In the genomic region with DNA sequence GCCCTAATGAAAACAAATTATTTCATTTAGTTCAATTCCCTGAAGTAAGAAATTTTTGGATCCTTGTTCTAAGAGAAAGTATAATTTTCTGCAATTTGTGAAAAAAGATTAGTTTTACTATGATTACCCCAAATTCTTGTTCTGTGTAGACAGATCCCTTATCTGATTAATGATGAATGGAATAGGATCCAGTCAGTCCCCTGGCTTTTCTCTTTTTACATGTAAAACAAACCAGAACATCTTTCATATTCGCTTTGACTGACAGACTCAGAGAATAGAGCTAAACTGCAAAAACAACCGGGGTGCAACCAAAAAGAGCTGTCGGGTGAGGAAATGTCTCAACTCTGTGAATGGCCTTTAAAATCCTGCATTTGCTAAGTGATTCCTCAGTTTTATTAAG, we compare ENCODE assay signal across 30 cellular contexts.
"Had no signal": no experiment of that assay in that cellular context is flagged by ENCODE, and none has a peak within 500 bp of the region (broad histone marks: within the 10 kb centered on the region; RNA-seq: fewer than 3 reads in every experiment).

No MANE protein-coding gene starts in this region.

- H3K9me3 ChIP-seq: left lung, neutrophil, ovary, prostate gland, stomach, testis, thyroid gland, transverse colon, upper lobe of left lung, vagina had no signal

- H3K9ac ChIP-seq: neural progenitor cell had no signal

- H3K27me3 ChIP-seq: left lung, neural progenitor cell, neutrophil, ovary, stomach, testis, thyroid gland, transverse colon, upper lobe of left lung, vagina had no signal

- H3K27ac ChIP-seq: left lung, neural progenitor cell, neutrophil, ovary, prostate gland, skin epidermis, stomach, testis, thyroid gland, transverse colon, upper lobe of left lung, vagina had no signal

- H3K4me2 ChIP-seq: neural progenitor cell had no signal

- ATAC-seq: left colon; left lung; natural killer cell; right cardiac atrium; sciatic nerve; stimulated activated naive B cell treated with anti-CD40 and anti-IgM and Interleukin-4, amounts not matched to agents 10 μg/mL and 1 μg/mL and 100 μg/mL, for 72 hours; stimulated activated naive CD8-positive, alpha-beta T cell treated with anti-CD3 and anti-CD28 coated beads, Interleukin-15, Interleukin-2, amounts not matched to agents 100 U/mL and 50 U/mL, for 24 hours had no signal

- H2AFZ ChIP-seq: neural progenitor cell had no signal

- DNase-seq: hippocampal formation; kidney glomerular epithelial cell; left colon; left lung; mesendoderm; naive B cell; natural killer cell; nephron progenitor cell; occipital lobe; ovary; retina; right cardiac atrium; stimulated activated CD4-positive, alpha-beta T cell treated with anti-CD3 and anti-CD28 coated beads, Interleukin-12 subunit alpha, Interleukin-12 subunit beta, amount 100 ng/mL, for 4 hours; stimulated activated CD4-positive, alpha-beta T cell treated with anti-CD3 and anti-CD28 coated beads, Interleukin-15, amount 100 ng/mL, for 24 hours; stimulated activated CD4-positive, alpha-beta T cell treated with anti-CD3 and anti-CD28 coated beads, Interleukin-2, amount 100 ng/mL, for 24 hours; stimulated activated CD4-positive, alpha-beta T cell treated with anti-CD3 and anti-CD28 coated beads, Interleukin-4, amount 100 ng/mL, for 1 hour; stimulated activated naive B cell treated with anti-CD40 and anti-IgM and Interleukin-4, amounts not matched to agents 10 μg/mL and 1 μg/mL and 100 μg/mL, for 72 hours; stimulated activated naive CD8-positive, alpha-beta T cell treated with anti-CD3 and anti-CD28 coated beads, Interleukin-15, Interleukin-2, amounts not matched to agents 100 U/mL and 50 U/mL, for 24 hours; stomach; testis; thyroid gland; transverse colon; upper lobe of left lung had no signal

- H3K4me1 ChIP-seq: left lung, neural progenitor cell, prostate gland, testis, thyroid gland, transverse colon, upper lobe of left lung, vagina had no signal

- H3K4me3 ChIP-seq: left lung, lung, neural progenitor cell, ovary, prostate gland, skin epidermis, stomach, testis, thyroid gland, transverse colon, upper lobe of left lung, vagina had no signal

- H3K36me3 ChIP-seq: left lung, neural progenitor cell, neutrophil, ovary, prostate gland, stomach, thyroid gland, transverse colon, upper lobe of left lung, vagina had no signal
